Comparison of ENCODE assay signal across 16 cellular contexts in the genomic region with DNA sequence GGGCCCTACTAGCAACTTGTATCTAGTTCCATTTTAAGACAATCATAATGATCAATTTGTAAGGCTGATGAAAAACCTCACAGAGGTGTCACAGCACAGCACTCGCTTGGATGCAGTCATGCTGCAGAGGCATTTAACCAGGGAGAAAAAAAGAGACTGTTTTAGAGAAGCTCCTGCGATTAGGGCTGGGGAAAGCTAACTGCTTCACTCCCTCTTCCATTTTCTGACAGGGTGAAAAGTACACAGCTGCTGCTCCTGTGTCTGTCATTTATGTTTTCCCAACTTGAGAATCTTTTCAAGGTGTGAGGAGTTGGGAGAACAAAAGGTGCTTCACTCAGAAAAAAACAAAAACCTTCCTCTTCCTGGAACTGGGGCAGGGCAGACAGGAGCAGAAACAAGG.
"Had no signal": no experiment of that assay in that cellular context is flagged by ENCODE, and none has a peak within 500 bp of the region (broad histone marks: within the 10 kb centered on the region; RNA-seq: fewer than 3 reads in every experiment).

No MANE protein-coding gene starts in this region.

- H3K9me3 ChIP-seq: pancreas, sigmoid colon, tibial artery, uterus had no signal

- H3K27me3 Mint-ChIP-seq: activated CD4-positive, alpha-beta memory T cell treated with anti-CD3 and anti-CD28 coated beads, Interleukin-2, amount 10 ng/mL, durations not matched to agents 7 days and 5 days; activated CD8-positive, alpha-beta memory T cell treated with anti-CD3 and anti-CD28 coated beads, Interleukin-2, amount 10 ng/mL, durations not matched to agents 7 days and 5 days; activated naive CD8-positive, alpha-beta T cell treated with anti-CD3 and anti-CD28 coated beads, Interleukin-2, amount 10 ng/mL, durations not matched to agents 7 days and 5 days had no signal

- H3K4me3 ChIP-seq: hepatocyte, pancreas, sigmoid colon, tibial artery, uterus had no signal

- H3K4me3 Mint-ChIP-seq: activated CD4-positive, alpha-beta memory T cell treated with anti-CD3 and anti-CD28 coated beads, Interleukin-2, amount 10 ng/mL, durations not matched to agents 7 days and 5 days; activated CD8-positive, alpha-beta memory T cell treated with anti-CD3 and anti-CD28 coated beads, Interleukin-2, amount 10 ng/mL, durations not matched to agents 7 days and 5 days; activated naive CD8-positive, alpha-beta T cell treated with anti-CD3 and anti-CD28 coated beads, Interleukin-2, amount 10 ng/mL, durations not matched to agents 7 days and 5 days; nephron had no signal

- H3K27ac ChIP-seq: hepatocyte, pancreas, tibial artery, uterus had no signal

- H3K9me3 Mint-ChIP-seq: activated CD4-positive, alpha-beta memory T cell treated with anti-CD3 and anti-CD28 coated beads, Interleukin-2, amount 10 ng/mL, durations not matched to agents 7 days and 5 days; activated naive CD8-positive, alpha-beta T cell treated with anti-CD3 and anti-CD28 coated beads, Interleukin-2, amount 10 ng/mL, durations not matched to agents 7 days and 5 days; nephron had no signal

- DNase-seq: activated CD4-positive, alpha-beta memory T cell treated with anti-CD3 and anti-CD28 coated beads, Interleukin-2, amount 10 ng/mL, durations not matched to agents 7 days and 5 days; activated CD4-positive, alpha-beta T cell treated with anti-CD3 and anti-CD28 coated beads for 48 hours; activated CD4-positive, CD25-positive, alpha-beta regulatory T cell; activated CD8-positive, alpha-beta memory T cell treated with anti-CD3 and anti-CD28 coated beads, Interleukin-2, amount 10 ng/mL, durations not matched to agents 7 days and 5 days; activated naive CD8-positive, alpha-beta T cell treated with anti-CD3 and anti-CD28 coated beads, Interleukin-2, amount 10 ng/mL, durations not matched to agents 7 days and 5 days; aorta; effector memory CD4-positive, alpha-beta T cell; pancreas; sigmoid colon; stimulated activated naive CD4-positive, alpha-beta T cell; T-helper 1 cell; T-helper 9 cell; tibial artery; uterus had no signal

- H3K36me3 ChIP-seq: uterus had no signal

- H3K79me2 ChIP-seq: hepatocyte had no signal

- H3K27me3 ChIP-seq: hepatocyte, pancreas, sigmoid colon, tibial artery, uterus had no signal

- H2AFZ ChIP-seq: hepatocyte had no signal

- H3K27ac Mint-ChIP-seq: activated CD8-positive, alpha-beta memory T cell treated with anti-CD3 and anti-CD28 coated beads, Interleukin-2, amount 10 ng/mL, durations not matched to agents 7 days and 5 days; activated naive CD8-positive, alpha-beta T cell treated with anti-CD3 and anti-CD28 coated beads, Interleukin-2, amount 10 ng/mL, durations not matched to agents 7 days and 5 days; nephron had no signal

- H3K4me2 ChIP-seq: hepatocyte had no signal

- H3K4me1 ChIP-seq: pancreas had no signal
